Comparison of ENCODE assay signal across 8 cellular contexts in the genomic region with DNA sequence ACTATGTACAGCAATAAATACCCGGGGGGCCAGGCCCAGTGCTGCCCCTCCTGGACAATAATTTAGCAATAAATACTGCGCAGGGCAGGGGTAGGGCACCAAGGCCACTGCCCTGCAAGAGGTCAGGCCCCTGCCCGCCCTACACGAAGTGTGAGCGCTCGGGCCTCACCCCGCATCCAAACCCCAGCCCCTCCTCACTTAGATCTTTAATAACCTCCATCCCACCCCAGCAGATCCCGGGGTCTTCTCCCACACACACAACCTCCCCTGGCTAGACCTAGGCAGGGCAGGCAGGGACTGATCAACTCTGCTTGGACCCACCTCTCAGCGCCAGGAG. TPM values are rescaled to one million over a fixed set of nuclear protein-coding genes. Genes with fewer than 3 reads are reported as not detected.
DNase-seq lines count a peak whose midpoint lies in the region; ATAC-seq, FAIRE-seq and TF ChIP-seq lines count a peak whose summit lies in the region.
"Not testable (repeated sequence)": the region's sequence is repeated elsewhere in the genome, so short reads cannot be mapped to it uniquely, and the experiment has no call there.

No MANE protein-coding gene starts in this region.

- H3K36me3 Mint-ChIP-seq in GM23338 (ENCODE audit: low read depth) (peaks cover 61% of the 10 kb centered on the region), astrocyte (ENCODE audit: low read depth, unreplicated experiment) (peaks cover 17% of the 10 kb centered on the region)

- H3K4me1 Mint-ChIP-seq in GM23338, result peaks cover 31% of the 10 kb centered on the region
- H3K4me1 Mint-ChIP-seq in astrocyte (ENCODE audit: low read depth, unreplicated experiment), result peaks cover 13% of the 10 kb centered on the region

- not testable (repeated sequence) for H3K27ac ChIP-seq in DOHH2 (ENCODE audit: low read depth, low read length); GM23338 (ENCODE audit: low read depth); astrocyte (ENCODE audit: low read depth, low read length)
- H3K27ac ChIP-seq in SK-N-SH (ENCODE audit: low read depth in 2 of 2, low read length in 1 of 2) (peak overlapping the region in 1 of 2 experiments; percentile 71; a peak in 2 of 4 replicates), heart left ventricle (peak overlapping the region in 11 of 12 donors; percentile 16 to 80 (median 67)), neural cell (ENCODE audit: low read length) (peak overlapping the region; percentile 58), substantia nigra (ENCODE audit: low read depth, low read length, poor library complexity, severe bottlenecking) (peak overlapping the region; percentile 72)

- not testable (repeated sequence) for TF ChIP-seq EP300 in SK-N-SH (IDR thresholded peaks at IDR 0.05; ENCODE audit: borderline replicate concordance in 1 of 2, low read depth in 1 of 2, low read length in 1 of 2); neural cell (conservative IDR thresholded peaks at IDR 0.05; ENCODE audit: poor library complexity, severe bottlenecking)

- not testable (repeated sequence) for TF ChIP-seq CTCF in DOHH2 (IDR thresholded peaks at IDR 0.05; ENCODE audit: low read depth, low read length, poor library complexity, severe bottlenecking); GM23338 (conservative IDR thresholded peaks at IDR 0.05; ENCODE audit: low read depth in 2 of 2); astrocyte (IDR thresholded peaks at IDR 0.05; ENCODE audit: insufficient read depth, low read depth, low read length); neural cell (IDR thresholded peaks at IDR 0.05; ENCODE audit: poor library complexity, severe bottlenecking)
- peak; percentile 9; the same call in 1 of the 2 replicates for TF ChIP-seq CTCF in SK-N-SH (IDR thresholded peaks at IDR 0.05)
- peak in 2 of 12 donors; percentile 15 to 19 for TF ChIP-seq CTCF in heart left ventricle (IDR thresholded peaks at IDR 0.05)

- WGBS in SK-N-SH (ENCODE audit: low lambda C conversion rate), result 28% methylated on average over 9 of the region's 9 CpGs
- 37 to 50% (median 39%) methylated on average over 9 of the region's 9 CpGs for WGBS in heart left ventricle, 4 donors

- TF ChIP-seq RAD21 in SK-N-SH (IDR thresholded peaks at IDR 0.05; ENCODE audit: low read length); neural cell (conservative IDR thresholded peaks at IDR 0.05): not testable (repeated sequence)

- H3K9me2 ChIP-seq in DOHH2 (replicated peaks; ENCODE audit: control insufficient read depth, low read length); GM23338 (ENCODE audit: insufficient read depth); SK-N-SH; neural cell (ENCODE audit: insufficient read depth, low read length): not testable (repeated sequence)

- CTCF ChIA-PET in SK-N-SH (lab: Yijun Ruan, JAX), result interaction anchor here (1.0 to 2.4 kb wide), 3 partner anchors 13 to 49 kb away, joined by 3 to 14 read pairs (median 8); partner anchors contain the start of gene NPB

- H3F3A ChIP-seq in DOHH2 (ENCODE audit: control insufficient read depth, insufficient read depth); neural cell (ENCODE audit: insufficient read depth, low read length, poor library complexity, severe bottlenecking): not testable (repeated sequence)
- peaks cover 31% of the 10 kb centered on the region for H3F3A ChIP-seq in GM23338 (replicated peaks; ENCODE audit: low read depth)
- peaks cover 23% of the 10 kb centered on the region for H3F3A ChIP-seq in SK-N-SH (replicated peaks; ENCODE audit: insufficient read depth)

- H3K4me3 Mint-ChIP-seq in GM23338 (peak overlapping the region; percentile 75), astrocyte (ENCODE audit: unreplicated experiment) (peak overlapping the region; percentile 87)

- peaks cover 60% of the 10 kb centered on the region for H3K79me2 ChIP-seq in DOHH2 (ENCODE audit: control insufficient read depth, low read length)
- peaks cover 52% of the 10 kb centered on the region for H3K79me2 ChIP-seq in GM23338 (replicated peaks; ENCODE audit: insufficient read depth)
- peaks cover 77% of the 10 kb centered on the region for H3K79me2 ChIP-seq in SK-N-SH (ENCODE audit: insufficient read depth)
- peaks cover 80% of the 10 kb centered on the region for H3K79me2 ChIP-seq in astrocyte (ENCODE audit: insufficient read depth, low read length)
- H3K79me2 ChIP-seq in neural cell (replicated peaks; ENCODE audit: insufficient read depth, low read length), result peaks cover 13% of the 10 kb centered on the region

- not testable (repeated sequence) for TF ChIP-seq POLR2A in heart left ventricle (IDR thresholded peaks at IDR 0.05)

- H3K4me3 ChIP-seq in DOHH2 (ENCODE audit: low read length) (peak overlapping the region; percentile 84; the same call in 1 of the 2 replicates), GM23338 (peak overlapping the region; percentile 83), SK-N-SH (ENCODE audit: low read depth in 2 of 2, low read length in 1 of 2) (peak overlapping the region; percentile 89 to 100; a peak in 2 of 4 replicates), heart left ventricle (peak overlapping the region in 10 of 12 donors; percentile 58 to 94 (median 72)), neural cell (ENCODE audit: low read length) (peak overlapping the region; percentile 79)
- not testable (repeated sequence) for H3K4me3 ChIP-seq in astrocyte (ENCODE audit: insufficient read depth, low read depth, low read length)

- intact Hi-C loops in heart left ventricle (cut with DNase I), result not testable (repeated sequence)

- H3K36me3 ChIP-seq in DOHH2 (ENCODE audit: control insufficient read depth, low read length) (peaks cover 53% of the 10 kb centered on the region), SK-N-SH (replicated peaks in 1 of 2; ENCODE audit: control insufficient read depth in 1 of 2, insufficient read depth in 2 of 2, low read length in 1 of 2) (peaks cover 17 to 70% of the 10 kb centered on the region in 2 experiments), astrocyte (ENCODE audit: insufficient read depth, low read length) (peaks cover 12% of the 10 kb centered on the region), heart left ventricle (peaks cover 0 to 66% (median 53%) of the 10 kb centered on the region in 9 donors)
- H3K36me3 ChIP-seq in GM23338 (ENCODE audit: insufficient read depth); neural cell (ENCODE audit: insufficient read depth, low read length): not testable (repeated sequence)

- H2AFZ ChIP-seq in GM23338; SK-N-SH (ENCODE audit: low read depth); astrocyte (ENCODE audit: low read depth, low read length): not testable (repeated sequence)
- peak overlapping the region; percentile 14 for H2AFZ ChIP-seq in neural cell (ENCODE audit: low read depth, low read length)

- peak overlapping the region; percentile 40; the same call in 1 of the 2 replicates for H3K27ac Mint-ChIP-seq in GM23338
- peak overlapping the region; percentile 34 for H3K27ac Mint-ChIP-seq in astrocyte (ENCODE audit: unreplicated experiment)

- not testable (repeated sequence) for H3K27me3 ChIP-seq in DOHH2 (ENCODE audit: control insufficient read depth, low read length); GM23338 (ENCODE audit: insufficient read depth); SK-N-SH (ENCODE audit: insufficient read depth); astrocyte (ENCODE audit: insufficient read depth, low read length); heart left ventricle; neural cell (ENCODE audit: insufficient read depth, low read depth, low read length)

- H3K9me3 ChIP-seq in DOHH2 (ENCODE audit: control insufficient read depth, insufficient read depth, low read length); SK-N-SH; astrocyte (ENCODE audit: insufficient read depth, low read depth, low read length); heart left ventricle; neural cell (ENCODE audit: low read length): not testable (repeated sequence)

- DNase-seq in GM23338 (ENCODE audit: low spot score); SK-N-SH; astrocyte (ENCODE audit: low read depth); heart left ventricle; substantia nigra (lab: John Stamatoyannopoulos, UW): not testable (repeated sequence)

- H3K4me2 ChIP-seq in DOHH2 (ENCODE audit: low read length) (peak overlapping the region; percentile 36), GM23338 (peak overlapping the region; percentile 75), astrocyte (ENCODE audit: low read length) (peak overlapping the region; percentile 85)
- not testable (repeated sequence) for H3K4me2 ChIP-seq in SK-N-SH; neural cell (ENCODE audit: low read length)

- ATAC-seq in GM23338 (peak; percentile 40), HG03354 (IDR thresholded peaks at IDR 0.05; ENCODE audit: poor library complexity, severe bottlenecking, unreplicated experiment) (peak; percentile 37), heart left ventricle (peak; percentile 4 to 19 (median 10))

- H3K4me1 ChIP-seq in DOHH2 (ENCODE audit: control insufficient read depth, low read length) (peaks cover 14% of the 10 kb centered on the region), GM23338 (ENCODE audit: insufficient read depth) (peaks cover 10% of the 10 kb centered on the region), SK-N-SH (ENCODE audit: control insufficient read depth in 1 of 2, insufficient read depth in 2 of 2, low read depth in 1 of 2, low read length in 1 of 2) (peaks cover 7 to 21% of the 10 kb centered on the region in 2 experiments; a peak in 3 of 4 replicates), astrocyte (ENCODE audit: insufficient read depth, low read length) (peaks cover 12% of the 10 kb centered on the region), heart left ventricle (peaks cover 2 to 71% (median 29%) of the 10 kb centered on the region in 12 donors)

- not testable (repeated sequence) for FAIRE-seq in astrocyte (lab: Jason Lieb, UNC)

- peaks cover 37% of the 10 kb centered on the region for H3K27me3 Mint-ChIP-seq in GM23338 (ENCODE audit: insufficient read depth, low read depth, poor library complexity)
- not testable (repeated sequence) for H3K27me3 Mint-ChIP-seq in astrocyte (ENCODE audit: low read depth, unreplicated experiment)

- H4K20me1 ChIP-seq in DOHH2 (ENCODE audit: control insufficient read depth, insufficient read depth, low read depth, low read length) (peaks cover 23% of the 10 kb centered on the region; the same call in 1 of the 2 replicates), GM23338 (replicated peaks; ENCODE audit: insufficient read depth) (peaks cover 15% of the 10 kb centered on the region; the same call in 1 of the 2 replicates), SK-N-SH (ENCODE audit: insufficient read depth) (peaks cover 70% of the 10 kb centered on the region), astrocyte (ENCODE audit: insufficient read depth, low read length) (peaks cover 81% of the 10 kb centered on the region)
- not testable (repeated sequence) for H4K20me1 ChIP-seq in neural cell (ENCODE audit: insufficient read depth)

- POLR2A ChIA-PET in SK-N-SH (lab: Yijun Ruan, JAX), result not testable (repeated sequence)

- not testable (repeated sequence) for H3K9ac ChIP-seq in SK-N-SH; astrocyte (ENCODE audit: low read length)
- H3K9ac ChIP-seq in neural cell (ENCODE audit: low read length), result peak overlapping the region; percentile 68

- H3K9me3 Mint-ChIP-seq in GM23338; astrocyte (ENCODE audit: unreplicated experiment): not testable (repeated sequence)

RNA-seq across cellular contexts. Expression of gene SIRT7, which starts 0.3 kb away (rescaled TPM):
- 20.8 and 29.7 TPM in 2 replicates for total RNA-seq in GM23338 (2014; rRNA removed; shearing (Covaris generic))
- polyA plus RNA-seq in GM23338 (2016; fragmentation: Nextera tagmentation; extraction: Ambion mirVana), result 16.3 and 17.1 TPM in 2 replicates
- polyA plus RNA-seq in SK-N-SH (2012; rRNA removed), result 32.6 and 34.1 TPM in 2 replicates
- 10.3 and 12.3 TPM in 2 replicates for polyA plus RNA-seq in SK-N-SH (2012; cell fraction: cytosol; rRNA removed)
- 182 and 254 TPM in 2 replicates for polyA plus RNA-seq in SK-N-SH (2012; cell fraction: nucleus; rRNA removed)
- 26.5 and 30.2 TPM in 2 replicates for total RNA-seq in astrocyte
- total RNA-seq in heart left ventricle, result 10 to 100 TPM in 2 of 9 donors, 1 to 10 TPM in 7; 3.6 to 13.2 (median 6.6) TPM
- 10 to 100 TPM in 1 of 2 donors, 1 to 10 TPM in 1; 7.1 to 12.0 TPM for polyA plus RNA-seq in heart left ventricle
- 44.5 and 54.4 TPM in 2 replicates for polyA plus RNA-seq in neural cell
- polyA minus RNA-seq in neural cell, result 11.9 and 16.6 TPM in 2 replicates

RNA-seq across cellular contexts. Expression of gene PCYT2, which starts 7.1 kb away (rescaled TPM):
- 65.2 and 82.9 TPM in 2 replicates for total RNA-seq in GM23338 (2014; rRNA removed; shearing (Covaris generic))
- 50.9 and 51.6 TPM in 2 replicates for polyA plus RNA-seq in GM23338 (2016; fragmentation: Nextera tagmentation; extraction: Ambion mirVana)
- polyA plus RNA-seq in SK-N-SH (2012; rRNA removed), result 46.2 and 54.1 TPM in 2 replicates
- 23.8 and 36.1 TPM in 2 replicates for polyA plus RNA-seq in SK-N-SH (2012; cell fraction: cytosol; rRNA removed)
- 97.5 and 110 TPM in 2 replicates for polyA plus RNA-seq in SK-N-SH (2012; cell fraction: nucleus; rRNA removed)
- 26.0 and 31.6 TPM in 2 replicates for total RNA-seq in astrocyte
- 10 to 100 TPM; 28.8 to 85.5 (median 46.2) TPM for total RNA-seq in heart left ventricle
- 10 to 100 TPM; 60.4 to 64.0 TPM for polyA plus RNA-seq in heart left ventricle
- 28.9 and 35.3 TPM in 2 replicates for polyA plus RNA-seq in neural cell
- polyA minus RNA-seq in neural cell, result 22.8 and 28.7 TPM in 2 replicates

RNA-seq across cellular contexts. Expression of gene MAFG, which starts 9.2 kb away (rescaled TPM):
- total RNA-seq in GM23338 (2014; rRNA removed; shearing (Covaris generic)), result 32.0 and 33.4 TPM in 2 replicates
- polyA plus RNA-seq in GM23338 (2016; fragmentation: Nextera tagmentation; extraction: Ambion mirVana), result 17.2 and 21.7 TPM in 2 replicates
- polyA plus RNA-seq in SK-N-SH (2012; rRNA removed), result 30.3 and 38.7 TPM in 2 replicates
- polyA plus RNA-seq in SK-N-SH (2012; cell fraction: cytosol; rRNA removed), result 22.2 and 29.1 TPM in 2 replicates
- 88.8 and 95.8 TPM in 2 replicates for polyA plus RNA-seq in SK-N-SH (2012; cell fraction: nucleus; rRNA removed)
- 33.2 and 35.8 TPM in 2 replicates for total RNA-seq in astrocyte
- total RNA-seq in heart left ventricle, result 10 to 100 TPM; 14.3 to 30.5 (median 18.0) TPM
- 10 to 100 TPM; 10.2 to 23.6 TPM for polyA plus RNA-seq in heart left ventricle
- 11.8 and 12.4 TPM in 2 replicates for polyA plus RNA-seq in neural cell
- polyA minus RNA-seq in neural cell, result 13.5 and 14.4 TPM in 2 replicates

RNA-seq across cellular contexts. Expression of gene NPB, which starts 16.3 kb away (rescaled TPM):
- total RNA-seq in GM23338 (2014; rRNA removed; shearing (Covaris generic)), result 0.93 and 3.8 TPM in 2 replicates
- 2.7 and 3.6 TPM in 2 replicates for polyA plus RNA-seq in GM23338 (2016; fragmentation: Nextera tagmentation; extraction: Ambion mirVana)
- 0.91 and 2.4 TPM in 2 replicates for polyA plus RNA-seq in SK-N-SH (2012; rRNA removed)
- 1.0 and 1.9 TPM in 2 replicates for polyA plus RNA-seq in SK-N-SH (2012; cell fraction: cytosol; rRNA removed)
- 0.89 and 2.1 TPM in 2 replicates for polyA plus RNA-seq in SK-N-SH (2012; cell fraction: nucleus; rRNA removed)
- total RNA-seq in astrocyte, result 2.0 and 2.7 TPM in 2 replicates
- total RNA-seq in heart left ventricle, result 1 to 10 TPM in 1 of 9 donors, under 1 TPM in 7, not detected in 1; 0.13 to 1.2 (median 0.50) TPM
- under 1 TPM; 0.29 to 0.61 TPM for polyA plus RNA-seq in heart left ventricle
- polyA plus RNA-seq in neural cell, result 1.3 and 1.7 TPM in 2 replicates
- 2.5 and 4.4 TPM in 2 replicates for polyA minus RNA-seq in neural cell

RNA-seq across cellular contexts. Expression of gene PYCR1, which starts 18.8 kb away (rescaled TPM):
- 237 and 240 TPM in 2 replicates for total RNA-seq in GM23338 (2014; rRNA removed; shearing (Covaris generic))
- 87.3 and 98.9 TPM in 2 replicates for polyA plus RNA-seq in GM23338 (2016; fragmentation: Nextera tagmentation; extraction: Ambion mirVana)
- 121 and 165 TPM in 2 replicates for polyA plus RNA-seq in SK-N-SH (2012; rRNA removed)
- 52.8 and 102 TPM in 2 replicates for polyA plus RNA-seq in SK-N-SH (2012; cell fraction: cytosol; rRNA removed)
- polyA plus RNA-seq in SK-N-SH (2012; cell fraction: nucleus; rRNA removed), result 77.3 and 103 TPM in 2 replicates
- 164 and 191 TPM in 2 replicates for total RNA-seq in astrocyte
- 10 to 100 TPM in 2 of 9 donors, 1 to 10 TPM in 7; 1.8 to 12.2 (median 5.4) TPM for total RNA-seq in heart left ventricle
- 10 to 100 TPM in 1 of 2 donors, 1 to 10 TPM in 1; 3.4 to 30.7 TPM for polyA plus RNA-seq in heart left ventricle
- 41.7 and 61.0 TPM in 2 replicates for polyA plus RNA-seq in neural cell
- 18.9 and 23.1 TPM in 2 replicates for polyA minus RNA-seq in neural cell
